In the genomic region with DNA sequence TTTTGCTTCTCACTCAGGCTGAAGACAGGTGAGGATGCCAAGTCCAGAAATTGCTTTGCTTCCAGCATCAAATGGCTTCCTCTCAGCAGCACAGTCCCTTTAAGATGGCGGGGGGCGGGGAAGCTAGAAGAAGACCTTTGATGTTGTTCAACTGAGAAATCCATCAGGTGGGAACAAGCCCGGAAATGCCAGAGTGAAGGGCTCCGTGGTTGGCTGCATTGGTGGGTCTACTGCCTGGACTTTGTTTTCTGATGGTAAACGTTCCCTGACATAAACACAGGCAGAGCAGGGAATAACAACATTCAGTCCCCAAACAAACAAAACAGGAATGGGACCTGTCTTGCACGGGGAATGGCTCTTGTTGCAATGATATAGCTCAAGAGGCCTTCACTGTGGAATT, we compare ENCODE assay signal across 26 cellular contexts. TPM values are rescaled to one million over a fixed set of nuclear protein-coding genes. Genes with fewer than 3 reads are reported as not detected.
DNase-seq lines count a peak whose midpoint lies in the region; ATAC-seq, FAIRE-seq and TF ChIP-seq lines count a peak whose summit lies in the region.
"Had no signal": no experiment of that assay in that cellular context is flagged by ENCODE, and none has a peak within 500 bp of the region (broad histone marks: within the 10 kb centered on the region; RNA-seq: fewer than 3 reads in every experiment).

No MANE protein-coding gene starts in this region.

- no peaks in the 10 kb centered on the region for H3K79me2 ChIP-seq in endothelial cell of umbilical vein (ENCODE audit: control insufficient read depth, insufficient read depth, low read length)

- H2BK12ac ChIP-seq in mesenchymal stem cell (ENCODE audit: low read length in 2 of 2), result no peak overlapping the region

- ATAC-seq in GM19351 (IDR thresholded peaks at IDR 0.05; ENCODE audit: unreplicated experiment), result no peak

- H3K27me3 ChIP-seq in endothelial cell of umbilical vein (ENCODE audit: control insufficient read depth in 2 of 2, insufficient read depth in 2 of 2, low read length in 2 of 2) (no peaks in the 10 kb centered on the region), mesenchymal stem cell (ENCODE audit: control insufficient read depth in 1 of 2, insufficient read depth in 1 of 2, low read length in 2 of 2) (peaks cover 0 to 48% of the 10 kb centered on the region in 2 experiments)
- H3K27me3 ChIP-seq: BE2C had no signal

- no peaks in the 10 kb centered on the region for H3K9me1 ChIP-seq in endothelial cell of umbilical vein (replicated peaks; ENCODE audit: control insufficient read depth, extremely low read depth, insufficient read depth, low read length)

- H2AK5ac ChIP-seq in mesenchymal stem cell (ENCODE audit: low read length, severe bottlenecking), result no peak overlapping the region

- H3K9ac ChIP-seq in endothelial cell of umbilical vein (replicated peaks; ENCODE audit: extremely low read depth, insufficient read depth, low read length), result no peak overlapping the region
- no peak overlapping the region for H3K9ac ChIP-seq in mesenchymal stem cell (ENCODE audit: low read length)
- H3K9ac ChIP-seq: BLaER1 had no signal

- H2BK5ac ChIP-seq in mesenchymal stem cell (ENCODE audit: low read depth, low read length, poor library complexity, severe bottlenecking), result no peak overlapping the region

- no peak overlapping the region for H3K4ac ChIP-seq in mesenchymal stem cell (ENCODE audit: low read depth in 1 of 2, low read length in 2 of 2)

- H3K4me3 ChIP-seq in endothelial cell of umbilical vein (replicated peaks in 1 of 3; ENCODE audit: insufficient read depth in 1 of 3, low read depth in 1 of 3, low read length in 3 of 3), result no peak overlapping the region
- no peak overlapping the region for H3K4me3 ChIP-seq in mesenchymal stem cell (ENCODE audit: insufficient read depth in 1 of 2, low read depth in 1 of 2, low read length in 2 of 2)
- H3K4me3 ChIP-seq: BLaER1 had no signal

- no peak overlapping the region for H3K4me2 ChIP-seq in endothelial cell of umbilical vein (ENCODE audit: insufficient read depth, low read length)
- H3K4me2 ChIP-seq in mesenchymal stem cell (ENCODE audit: low read length, poor library complexity, severe bottlenecking), result no peak overlapping the region
- H3K4me2 ChIP-seq: BLaER1 had no signal

- H2BK120ac ChIP-seq in mesenchymal stem cell (ENCODE audit: low read depth, low read length), result no peak overlapping the region

- whole genome bisulfite sequencing in mesenchymal stem cell, result 58% methylated on average over 3 of the region's 6 CpGs

- no peak overlapping the region for H3K14ac ChIP-seq in mesenchymal stem cell (ENCODE audit: low read length in 2 of 2)

- dilution Hi-C loops in endothelial cell of umbilical vein (cut with MboI; ENCODE audit: extremely low pct_ligation_motif_present, low sequenced_read_pairs), result no loop called here

- H3K9me3 ChIP-seq in endothelial cell of umbilical vein (replicated peaks; ENCODE audit: control insufficient read depth, insufficient read depth, low read length) (no peaks in the 10 kb centered on the region), mesenchymal stem cell (ENCODE audit: control insufficient read depth, low read length) (no peaks in the 10 kb centered on the region)
- H3K9me3 ChIP-seq: BE2C, BLaER1 had no signal

- POLR2A ChIA-PET in endothelial cell of umbilical vein (lab: Charles Lee), result no interaction called here

- DNase-seq in ELF-1 (ENCODE audit: low read depth, low spot score) (peak; percentile 57), endothelial cell of umbilical vein (ENCODE audit: low read depth, low spot score) (no peak), mesenchymal stem cell (peak; percentile 25), HUDEP-2 (lab: John Stamatoyannopoulos, UW; ENCODE audit: unreplicated experiment in 76 of 76) (no peak)
- DNase-seq: 8988T; ACHN; BE2C; C1 segment of cervical spinal cord; CD4-positive, alpha-beta memory T cell; CD4-positive, CD25-positive, alpha-beta regulatory T cell; CD8-positive, alpha-beta memory T cell; COR-L47; DMS 273 treated with DMSO at 0.1 percent for 48 hours; DMS153; DMS53; DMS79; DND-41; EL; GF-D8 had no signal

- no peaks in the 10 kb centered on the region for H4K20me1 ChIP-seq in endothelial cell of umbilical vein (replicated peaks; ENCODE audit: control insufficient read depth, extremely low read depth, insufficient read depth, low read length)
- H4K20me1 ChIP-seq: BLaER1 had no signal

- no peak for TF ChIP-seq CTCF in endothelial cell of umbilical vein (IDR thresholded peaks at IDR 0.05; ENCODE audit: extremely low read depth in 1 of 2, insufficient read depth in 1 of 2, low read depth in 1 of 2, low read length in 2 of 2)

- CTCF ChIA-PET in endothelial cell of umbilical vein (lab: Charles Lee), result interaction anchor here (0.8 to 1.5 kb wide), 3 partner anchors 14 to 109 kb away, joined by 3 to 4 read pairs (median 4); no protein-coding TSS in a partner anchor

- H3K79me1 ChIP-seq in mesenchymal stem cell (replicated peaks; ENCODE audit: low read length, poor library complexity, severe bottlenecking), result no peaks in the 10 kb centered on the region

- H3K23ac ChIP-seq in mesenchymal stem cell (ENCODE audit: low read length in 2 of 2), result no peak overlapping the region

- H3K18ac ChIP-seq in mesenchymal stem cell (ENCODE audit: low read depth in 1 of 2, low read length in 2 of 2), result peak overlapping the region in 1 of 2 experiments; percentile 57

- no peak overlapping the region for H4K91ac ChIP-seq in mesenchymal stem cell (ENCODE audit: low read length)

- H3K4me1 ChIP-seq in endothelial cell of umbilical vein (ENCODE audit: control insufficient read depth, extremely low read depth, insufficient read depth, low read length), result peaks cover 16% of the 10 kb centered on the region
- H3K4me1 ChIP-seq in mesenchymal stem cell (ENCODE audit: control insufficient read depth, insufficient read depth, low read depth, low read length), result peaks cover 1% of the 10 kb centered on the region
- H3K4me1 ChIP-seq: BE2C had no signal

- no TSS peak for BruUV-seq in endothelial cell of umbilical vein (replicated peaks; lab: Mats Ljungman, UMichigan)

- FAIRE-seq in endothelial cell of umbilical vein (lab: Jason Lieb, UNC), result peak; percentile 79
- FAIRE-seq: A204.1, G401.6, GM12891, GM19239 had no signal

- no peak overlapping the region for H2BK15ac ChIP-seq in mesenchymal stem cell (ENCODE audit: low read depth, poor library complexity, severe bottlenecking)

- H3K36me3 ChIP-seq in endothelial cell of umbilical vein (ENCODE audit: control insufficient read depth in 2 of 2, extremely low read depth in 1 of 2, insufficient read depth in 2 of 2, low read length in 2 of 2), result no peaks in the 10 kb centered on the region
- no peaks in the 10 kb centered on the region for H3K36me3 ChIP-seq in mesenchymal stem cell (ENCODE audit: control insufficient read depth in 1 of 2, insufficient read depth in 2 of 2, low read depth in 1 of 2, low read length in 2 of 2)
- H3K36me3 ChIP-seq: BE2C, BLaER1 had no signal

- H3K27ac ChIP-seq in endothelial cell of umbilical vein (ENCODE audit: insufficient read depth, low read depth, low read length) (no peak overlapping the region), mesenchymal stem cell (ENCODE audit: low read length, poor library complexity, severe bottlenecking) (no peak overlapping the region)
- H3K27ac ChIP-seq: BLaER1 had no signal

- no peak overlapping the region for H2AFZ ChIP-seq in endothelial cell of umbilical vein (ENCODE audit: low read depth, low read length)
- no peak overlapping the region for H2AFZ ChIP-seq in mesenchymal stem cell (ENCODE audit: low read depth, low read length)

- no peak for TF ChIP-seq POLR2A in endothelial cell of umbilical vein (IDR thresholded peaks at IDR 0.05; ENCODE audit: low read depth, low read length)

- intact Hi-C loops in endothelial cell of umbilical vein (cut with micrococcal nuclease), result no loop called here

- H4K8ac ChIP-seq in mesenchymal stem cell (ENCODE audit: low read length), result no peak overlapping the region

TF ChIP-seq in endothelial cell of umbilical vein, 7 proteins besides CTCF, POLR2A, EP300 and RAD21:
- TF ChIP-seq MYC (IDR thresholded peaks at IDR 0.05; ENCODE audit: low read depth, low read length) (no peak), GATA2 (IDR thresholded peaks at IDR 0.05; ENCODE audit: insufficient read depth, insufficient read length, low read depth, low read length) (no peak), POLR2AphosphoS5 (IDR thresholded peaks at IDR 0.05; ENCODE audit: insufficient read depth, low read depth, low read length) (no peak), EZH2 (IDR thresholded peaks at IDR 0.05; ENCODE audit: borderline replicate concordance, low read depth, low read length, severe bottlenecking) (no peak), FOS (IDR thresholded peaks at IDR 0.05; ENCODE audit: borderline replicate concordance, insufficient read depth, low read length) (no peak), JUN (IDR thresholded peaks at IDR 0.05; ENCODE audit: borderline replicate concordance, insufficient read depth, insufficient read length, low read depth) (no peak)
- TF ChIP-seq, protein P1, sequence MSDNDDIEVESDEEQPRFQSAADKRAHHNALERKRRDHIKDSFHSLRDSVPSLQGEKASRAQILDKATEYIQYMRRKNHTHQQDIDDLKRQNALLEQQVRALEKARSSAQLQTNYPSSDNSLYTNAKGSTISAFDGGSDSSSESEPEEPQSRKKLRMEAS (IDR thresholded peaks at IDR 0.05; ENCODE audit: insufficient read depth, insufficient read length), result no peak
TF ChIP-seq in endothelial cell of umbilical vein: peak in this region for 0.

RNA-seq across cellular contexts. Expression of a gene that starts 37.3 kb away (rescaled TPM):
- total RNA-seq in endothelial cell of umbilical vein, result 465 and 466 TPM in 2 replicates
- 230 and 273 TPM in 2 replicates for polyA plus RNA-seq in endothelial cell of umbilical vein
- polyA plus RNA-seq in endothelial cell of umbilical vein (2011; cell fraction: cytosol; rRNA removed), result 193 and 247 TPM in 2 replicates
- polyA plus RNA-seq in endothelial cell of umbilical vein (2011; cell fraction: nucleus; rRNA removed), result 94.1 and 103 TPM in 2 replicates
- 62.1 and 177 TPM in 2 replicates for polyA plus RNA-seq in endothelial cell of umbilical vein (2012)
- polyA minus RNA-seq in endothelial cell of umbilical vein, result 212 and 222 TPM in 2 replicates
- polyA minus RNA-seq in endothelial cell of umbilical vein (2011; cell fraction: cytosol; rRNA and poly(A)+ RNA removed), result not detected
- polyA minus RNA-seq in endothelial cell of umbilical vein (2011; cell fraction: nucleus; rRNA and poly(A)+ RNA removed), result 32.5 and 36.3 TPM in 2 replicates
- 3.0 TPM for polyA plus RNA-seq in mesenchymal stem cell (2013, experiment 1 of 2)
- polyA plus RNA-seq in mesenchymal stem cell (2013, experiment 2 of 2), result 2.9 TPM
- total RNA-seq: CD4-positive, alpha-beta memory T cell; CD4-positive, CD25-positive, alpha-beta regulatory T cell had no signal
- polyA plus RNA-seq: CD14-positive monocyte; CD4-positive, alpha-beta memory T cell; CD4-positive, CD25-positive, alpha-beta regulatory T cell; CD8-positive, alpha-beta memory T cell had no signal

Comparison
In these comparisons a context has a peak if more than half of its experiments do, and no peak if none do; other contexts are left out.
1. DNase-seq: peak in ELF-1 (single experiment) and mesenchymal stem cell (single experiment); none in endothelial cell of umbilical vein (single experiment) and HUDEP-2 (0 of 76).